ENCODE assay signal across 21 cellular contexts in genomic region chr12:93011100-93011499, GRCh38.
"Had no signal": no experiment of that assay in that cellular context is flagged by ENCODE, and none has a peak within 500 bp of the region (broad histone marks: within the 10 kb centered on the region; RNA-seq: fewer than 3 reads in every experiment).

No MANE protein-coding gene starts in this region.

- H3K9me3 ChIP-seq: left ventricle myocardium inferior, suprapubic skin had no signal

- H3K4me2 ChIP-seq: hepatocyte, smooth muscle cell had no signal

- H3K27ac Mint-ChIP-seq: activated naive CD4-positive, alpha-beta T cell treated with anti-CD3 and anti-CD28 coated beads, Interleukin-2, amount 10 ng/mL, durations not matched to agents 7 days and 5 days; activated T-helper 2 cell treated with anti-CD3 and anti-CD28 coated beads, Interferon-gamma antibody, Interleukin-2, Interleukin-4, amounts not matched to agents 10 μg/mL and 5 μg/mL and 100 μg/mL, durations not matched to agents 14 hours and 24 hours and 36 hours; nephron had no signal

- H3K27me3 Mint-ChIP-seq: activated naive CD4-positive, alpha-beta T cell treated with anti-CD3 and anti-CD28 coated beads, Interleukin-2, amount 10 ng/mL, durations not matched to agents 7 days and 5 days had no signal

- H3K4me3 Mint-ChIP-seq: activated naive CD4-positive, alpha-beta T cell treated with anti-CD3 and anti-CD28 coated beads, Interleukin-2, amount 10 ng/mL, durations not matched to agents 7 days and 5 days; nephron had no signal

- H3K9me3 Mint-ChIP-seq: activated naive CD4-positive, alpha-beta T cell treated with anti-CD3 and anti-CD28 coated beads, Interleukin-2, amount 10 ng/mL, durations not matched to agents 7 days and 5 days; activated T-helper 2 cell treated with anti-CD3 and anti-CD28 coated beads, Interferon-gamma antibody, Interleukin-2, Interleukin-4, amounts not matched to agents 10 μg/mL and 5 μg/mL and 100 μg/mL, durations not matched to agents 14 hours and 24 hours and 36 hours; nephron had no signal

- FAIRE-seq: endometrium, kidney had no signal

- H3K79me2 ChIP-seq: hepatocyte had no signal

- H3K4me1 Mint-ChIP-seq: activated naive CD4-positive, alpha-beta T cell treated with anti-CD3 and anti-CD28 coated beads, Interleukin-2, amount 10 ng/mL, durations not matched to agents 7 days and 5 days had no signal

- H3K4me1 ChIP-seq: left ventricle myocardium inferior, suprapubic skin had no signal

- ATAC-seq: esophagus mucosa; stimulated activated naive CD8-positive, alpha-beta T cell treated with anti-CD3 and anti-CD28 coated beads, Interleukin-15, Interleukin-2, amounts not matched to agents 100 U/mL and 50 U/mL, for 24 hours had no signal

- DNase-seq: activated CD4-positive, alpha-beta T cell treated with anti-CD3 and anti-CD28 coated beads, Interleukin-2, amount 50 U/mL, for 48 hours; activated naive CD4-positive, alpha-beta T cell treated with anti-CD3 and anti-CD28 coated beads, Interleukin-2, amount 10 ng/mL, durations not matched to agents 7 days and 5 days; dorsolateral prefrontal cortex; kidney; left ventricle myocardium inferior; nucleus accumbens; posterior cingulate gyrus; right cardiac atrium; stimulated activated CD4-positive, alpha-beta T cell treated with anti-CD3 and anti-CD28 coated beads, Interleukin-4, amount 100 ng/mL, for 4 hours; stimulated activated CD8-positive, alpha-beta memory T cell treated with anti-CD3 and anti-CD28 coated beads, Interleukin-4, amount 100 ng/mL, for 48 hours; stimulated activated naive CD8-positive, alpha-beta T cell treated with anti-CD3 and anti-CD28 coated beads, Interleukin-15, Interleukin-2, amounts not matched to agents 100 U/mL and 50 U/mL, for 24 hours; T-helper 9 cell; trophoblast cell had no signal

- H3K27me3 ChIP-seq: cardiac muscle cell, dorsolateral prefrontal cortex, hepatocyte, suprapubic skin had no signal

- H2AFZ ChIP-seq: hepatocyte had no signal

- H3K36me3 Mint-ChIP-seq: activated naive CD4-positive, alpha-beta T cell treated with anti-CD3 and anti-CD28 coated beads, Interleukin-2, amount 10 ng/mL, durations not matched to agents 7 days and 5 days had no signal

- H3K27ac ChIP-seq: cardiac muscle cell, dorsolateral prefrontal cortex, hepatocyte, left ventricle myocardium inferior, suprapubic skin had no signal

- H3K36me3 ChIP-seq: cardiac muscle cell, left ventricle myocardium inferior, suprapubic skin had no signal

- H3K4me3 ChIP-seq: cardiac muscle cell, dorsolateral prefrontal cortex, hepatocyte, left ventricle myocardium inferior, smooth muscle cell, suprapubic skin had no signal
